In genomic region chr11:77067776-77068460, GRCh38 we compare ENCODE assay signal across 8 cellular contexts. TPM values are rescaled to one million over a fixed set of nuclear protein-coding genes. Genes with fewer than 3 reads are reported as not detected.
DNase-seq lines count a peak whose midpoint lies in the region; ATAC-seq and TF ChIP-seq lines count a peak whose summit lies in the region.

No MANE protein-coding gene starts in this region.

- WGBS in mesodermal cell (ENCODE audit: insufficient coverage in 2 of 2), 2 experiments: 83% methylated on average over 7 to 11 of the region's 12 CpGs

- H3K36me3 ChIP-seq in cardiac muscle cell (no peaks in the 10 kb centered on the region), brain microvascular endothelial cell (replicated peaks) (no peaks in the 10 kb centered on the region), mesodermal cell (ENCODE audit: control insufficient read depth, insufficient read depth, low read length) (no peaks in the 10 kb centered on the region), upper lobe of right lung (no peaks in the 10 kb centered on the region)

- no peak for ATAC-seq in left cardiac atrium
- ATAC-seq in upper lobe of right lung: no peak
- no peak for ATAC-seq in HG02678 (IDR thresholded peaks at IDR 0.05; ENCODE audit: unreplicated experiment)

- H3K4me3 ChIP-seq in cardiac muscle cell (peak overlapping the region; percentile 47), brain microvascular endothelial cell (ENCODE audit: low read depth, low read length) (peak overlapping the region; percentile 63), mesodermal cell (ENCODE audit: extremely low read depth, insufficient read depth, low read length, poor library complexity, severe bottlenecking) (peak overlapping the region; percentile 66), upper lobe of right lung (no peak overlapping the region)

- no peaks in the 10 kb centered on the region for H3K4me1 ChIP-seq in cardiac muscle cell (ENCODE audit: low read depth)
- H3K4me1 ChIP-seq in mesodermal cell (ENCODE audit: control insufficient read depth, insufficient read depth, low read length, poor library complexity, severe bottlenecking): peaks cover 37% of the 10 kb centered on the region
- H3K4me1 ChIP-seq in upper lobe of right lung: peaks cover 21% of the 10 kb centered on the region

- no peak overlapping the region for H3K27ac ChIP-seq in cardiac muscle cell
- H3K27ac ChIP-seq in brain microvascular endothelial cell: no peak overlapping the region
- H3K27ac ChIP-seq in mesodermal cell (ENCODE audit: low read depth, low read length, severe bottlenecking): peak overlapping the region; percentile 93
- H3K27ac ChIP-seq in upper lobe of right lung: no peak overlapping the region

- intact Hi-C loops in left cardiac atrium (cut with DNase I): no loop called here
- intact Hi-C loops in upper lobe of right lung (cut with DNase I): no loop called here

- in situ Hi-C loops in brain microvascular endothelial cell (cut with HindIII; ENCODE audit: low pct_ligation_motif_present, low sequenced_read_pairs): no loop called here

- DNase-seq in cardiac muscle cell (ENCODE audit: low read depth in 1 of 2, low spot score in 1 of 2) (no peak), left cardiac atrium (no peak), brain microvascular endothelial cell (no peak), upper lobe of right lung (peak; percentile 63), Kasumi-1 (lab: John Stamatoyannopoulos, UW) (no peak)
- DNase-seq in effector CD4-positive, alpha-beta T cell: no peak

- H3K27me3 ChIP-seq in cardiac muscle cell: no peaks in the 10 kb centered on the region
- H3K27me3 ChIP-seq in brain microvascular endothelial cell (replicated peaks): no peaks in the 10 kb centered on the region
- H3K27me3 ChIP-seq in upper lobe of right lung: no peaks in the 10 kb centered on the region

- TF ChIP-seq CTCF in cardiac muscle cell (IDR thresholded peaks at IDR 0.05; ENCODE audit: low read depth, low read length) (no peak), brain microvascular endothelial cell (IDR thresholded peaks at IDR 0.05; ENCODE audit: low read depth, low read length, missing control alignments) (no peak), upper lobe of right lung (IDR thresholded peaks at IDR 0.05) (no peak)

- H3K9me3 ChIP-seq in cardiac muscle cell (ENCODE audit: low read depth) (no peaks in the 10 kb centered on the region), mesodermal cell (ENCODE audit: control insufficient read depth, low read length) (no peaks in the 10 kb centered on the region), upper lobe of right lung (no peaks in the 10 kb centered on the region)

RNA-seq across cellular contexts. Expression of gene CAPN5, which starts 1.1 kb away (rescaled TPM):
- total RNA-seq in cardiac muscle cell: 9.4 and 9.8 TPM in 2 replicates
- 8.8 and 10.0 TPM in 2 replicates for polyA plus RNA-seq in cardiac muscle cell
- total RNA-seq in left cardiac atrium: 1 to 10 TPM; 5.6 to 5.9 TPM
- 37.2 TPM for polyA plus RNA-seq in mesodermal cell (2013, experiment 1 of 2)
- 32.1 TPM for polyA plus RNA-seq in mesodermal cell (2013, experiment 2 of 2)
- 6.5 TPM for total RNA-seq in upper lobe of right lung

RNA-seq across cellular contexts. Expression of gene B3GNT6, which starts 33.7 kb away (rescaled TPM):
- total RNA-seq in cardiac muscle cell (not detected in 2 replicates), left cardiac atrium (not detected), upper lobe of right lung (not detected)
- not detected in 2 replicates for polyA plus RNA-seq in cardiac muscle cell
- not detected for polyA plus RNA-seq in mesodermal cell (2013, experiment 1 of 2)
- polyA plus RNA-seq in mesodermal cell (2013, experiment 2 of 2): not detected

RNA-seq across cellular contexts. Expression of gene OMP, which starts 34.7 kb away (rescaled TPM):
- total RNA-seq in cardiac muscle cell (not detected in 2 replicates), left cardiac atrium (under 1 TPM in 1 of 2 donors, not detected in 1; 0.97 TPM), upper lobe of right lung (not detected)
- polyA plus RNA-seq in cardiac muscle cell: not detected in 2 replicates
- polyA plus RNA-seq in mesodermal cell (2013, experiment 1 of 2): not detected
- not detected for polyA plus RNA-seq in mesodermal cell (2013, experiment 2 of 2)
